ENCODE assay signal across 21 cellular contexts in genomic region chr11:39239553-39239952, GRCh38.
"Had no signal": no experiment of that assay in that cellular context is flagged by ENCODE, and none has a peak within 500 bp of the region (broad histone marks: within the 10 kb centered on the region; RNA-seq: fewer than 3 reads in every experiment).

No MANE protein-coding gene starts in this region.

- DNase-seq: KBM-7, MG63, NCI-H1092 treated with DMSO at 0.1 percent for 48 hours, NCI-H1436 treated with DMSO at 0.1 percent for 48 hours, NCI-H1694, NCI-H187 treated with DMSO at 0.1 percent for 48 hours, NCI-H2029 treated with DMSO at 0.1 percent for 48 hours, NCI-H2171 treated with DMSO at 0.1 percent for 48 hours, NCI-H345, NCI-H446 treated with DMSO at 0.1 percent for 48 hours, NCI-H510A treated with DMSO at 0.1 percent for 48 hours, NCI-H526, NCI-H748 treated with DMSO at 0.1 percent for 48 hours, SHP77 treated with DMSO at 0.1 percent for 48 hours, SJCRH30, T-helper 2 cell had no signal

- H3K9me3 ChIP-seq: SJCRH30 had no signal

- H3K27ac ChIP-seq: HL-60, RWPE1, SJCRH30, SK-N-MC had no signal

- H3K36me3 ChIP-seq: MG63, SJCRH30 had no signal

- H3K4me3 ChIP-seq: MG63, SJCRH30, SK-N-MC had no signal

- ATAC-seq: Panc1, Right ventricle myocardium inferior had no signal

- H3K27me3 ChIP-seq: MG63, SJCRH30 had no signal

- H3K4me1 ChIP-seq: SJCRH30 had no signal
